ENCODE assay signal across 18 cellular contexts in genomic region chr3:101665851-101666250, GRCh38.
"Had no signal": no experiment of that assay in that cellular context is flagged by ENCODE, and none has a peak within 500 bp of the region (broad histone marks: within the 10 kb centered on the region; RNA-seq: fewer than 3 reads in every experiment).

No MANE protein-coding gene starts in this region.

- H3K9ac ChIP-seq: parathyroid adenoma had no signal

- H3K27me3 Mint-ChIP-seq: activated CD4-positive, alpha-beta memory T cell treated with anti-CD3 and anti-CD28 coated beads for 36 hours; activated CD8-positive, alpha-beta memory T cell treated with anti-CD3 and anti-CD28 coated beads, Interleukin-2, amount 10 ng/mL, durations not matched to agents 7 days and 5 days; activated naive CD4-positive, alpha-beta T cell treated with anti-CD3 and anti-CD28 coated beads, Interleukin-2, amount 10 ng/mL, durations not matched to agents 7 days and 5 days had no signal

- FAIRE-seq: astrocyte had no signal

- H3K4me1 Mint-ChIP-seq: activated naive CD4-positive, alpha-beta T cell treated with anti-CD3 and anti-CD28 coated beads, Interleukin-2, amount 10 ng/mL, durations not matched to agents 7 days and 5 days had no signal

- DNase-seq: activated CD4-positive, alpha-beta memory T cell treated with anti-CD3 and anti-CD28 coated beads for 36 hours; activated CD4-positive, alpha-beta T cell treated with anti-CD3 and anti-CD28 coated beads for 1 hour; activated CD8-positive, alpha-beta memory T cell treated with anti-CD3 and anti-CD28 coated beads, Interleukin-2, amount 10 ng/mL, durations not matched to agents 7 days and 5 days; activated naive CD4-positive, alpha-beta T cell treated with anti-CD3 and anti-CD28 coated beads, Interleukin-2, amount 10 ng/mL, durations not matched to agents 7 days and 5 days; activated T-cell treated with anti-CD3 and anti-CD28 coated beads, Interleukin-2, amount 50 U/mL, for 1 hour; dorsolateral prefrontal cortex; erythroblast; gastrocnemius medialis; heart left ventricle; immature natural killer cell; mesenchymal stem cell; natural killer cell; stimulated activated CD4-positive, alpha-beta T cell treated with anti-CD3 and anti-CD28 coated beads, Interleukin-1b, Interleukin-23, amount 100 ng/mL, for 48 hours; uterus had no signal

- H3K36me3 ChIP-seq: uterus had no signal

- H3K27me3 ChIP-seq: dorsolateral prefrontal cortex, gastrocnemius medialis, heart left ventricle, neutrophil, tibial nerve, uterus had no signal

- H3K4me3 ChIP-seq: dorsolateral prefrontal cortex, gastrocnemius medialis, heart left ventricle, tibial nerve, uterus had no signal

- H3K9me3 Mint-ChIP-seq: activated CD4-positive, alpha-beta memory T cell treated with anti-CD3 and anti-CD28 coated beads for 36 hours; activated naive CD4-positive, alpha-beta T cell treated with anti-CD3 and anti-CD28 coated beads, Interleukin-2, amount 10 ng/mL, durations not matched to agents 7 days and 5 days; immature natural killer cell; natural killer cell had no signal

- ATAC-seq: activated CD8-positive, alpha-beta memory T cell treated with anti-CD3 and anti-CD28 coated beads, Interleukin-2, amount 10 ng/mL, durations not matched to agents 7 days and 5 days; heart left ventricle; natural killer cell had no signal

- H3K4me3 Mint-ChIP-seq: activated CD4-positive, alpha-beta memory T cell treated with anti-CD3 and anti-CD28 coated beads for 36 hours; activated CD8-positive, alpha-beta memory T cell treated with anti-CD3 and anti-CD28 coated beads, Interleukin-2, amount 10 ng/mL, durations not matched to agents 7 days and 5 days; activated naive CD4-positive, alpha-beta T cell treated with anti-CD3 and anti-CD28 coated beads, Interleukin-2, amount 10 ng/mL, durations not matched to agents 7 days and 5 days; immature natural killer cell; natural killer cell had no signal

- H3K27ac Mint-ChIP-seq: activated CD4-positive, alpha-beta memory T cell treated with anti-CD3 and anti-CD28 coated beads for 36 hours; activated CD8-positive, alpha-beta memory T cell treated with anti-CD3 and anti-CD28 coated beads, Interleukin-2, amount 10 ng/mL, durations not matched to agents 7 days and 5 days; activated naive CD4-positive, alpha-beta T cell treated with anti-CD3 and anti-CD28 coated beads, Interleukin-2, amount 10 ng/mL, durations not matched to agents 7 days and 5 days; immature natural killer cell had no signal

- H2AFZ ChIP-seq: parathyroid adenoma had no signal

- H3K27ac ChIP-seq: dorsolateral prefrontal cortex, gastrocnemius medialis, heart left ventricle, neutrophil, parathyroid adenoma, tibial nerve, uterus had no signal

- H3K9me3 ChIP-seq: gastrocnemius medialis, heart left ventricle, neutrophil, tibial nerve, uterus had no signal

- H3K4me1 ChIP-seq: gastrocnemius medialis, heart left ventricle, parathyroid adenoma, tibial nerve, uterus had no signal
